ENCODE assay signal across 8 cellular contexts in genomic region chr6:188821-189655, GRCh38.
DNase-seq lines count a peak whose midpoint lies in the region; ATAC-seq and TF ChIP-seq lines count a peak whose summit lies in the region.

No MANE protein-coding gene starts in this region.

- POLR2A ChIA-PET in activated CD8-positive, alpha-beta T cell treated with anti-CD3 and anti-CD28 coated beads for 36 hours (lab: Charles Lee): interaction anchor here (0.6 to 9.6 kb wide), 17 partner anchors 9 to 310 kb away, joined by 3 to 116 read pairs (median 4); partner anchors contain the start of gene IRF4

- H3K4me3 Mint-ChIP-seq in activated CD8-positive, alpha-beta T cell treated with anti-CD3 and anti-CD28 coated beads for 36 hours: peak overlapping the region; percentile 9
- H3K4me3 Mint-ChIP-seq in effector memory CD8-positive, alpha-beta T cell: peak overlapping the region; percentile 53 to 72

- H3K9me3 Mint-ChIP-seq in activated CD8-positive, alpha-beta T cell treated with anti-CD3 and anti-CD28 coated beads for 36 hours: peaks cover 3% of the 10 kb centered on the region
- no peaks in the 10 kb centered on the region for H3K9me3 Mint-ChIP-seq in effector memory CD8-positive, alpha-beta T cell

- CTCF ChIA-PET in activated CD8-positive, alpha-beta T cell treated with anti-CD3 and anti-CD28 coated beads for 36 hours (lab: Charles Lee): interaction anchor here (0.7 to 4.3 kb wide), 34 partner anchors 9 to 401 kb away, joined by 3 to 30 read pairs (median 4); partner anchors contain the start of genes DUSP22 and IRF4

- peak overlapping the region; percentile 92 for H3K27ac Mint-ChIP-seq in activated CD8-positive, alpha-beta T cell treated with anti-CD3 and anti-CD28 coated beads for 36 hours
- H3K27ac Mint-ChIP-seq in effector memory CD8-positive, alpha-beta T cell: peak overlapping the region; percentile 95 to 98

- no peaks in the 10 kb centered on the region for H3K36me3 Mint-ChIP-seq in activated CD8-positive, alpha-beta T cell treated with anti-CD3 and anti-CD28 coated beads for 36 hours (ENCODE audit: low read depth)
- peaks cover 6% of the 10 kb centered on the region for H3K36me3 Mint-ChIP-seq in effector memory CD8-positive, alpha-beta T cell (ENCODE audit: insufficient read depth)

- H3K4me1 Mint-ChIP-seq in activated CD8-positive, alpha-beta T cell treated with anti-CD3 and anti-CD28 coated beads for 36 hours (ENCODE audit: low read depth): peaks cover 51% of the 10 kb centered on the region
- H3K4me1 Mint-ChIP-seq in effector memory CD8-positive, alpha-beta T cell (ENCODE audit: low read depth in 2 of 2): peaks cover 29 to 34% of the 10 kb centered on the region in 2 donors

- no peaks in the 10 kb centered on the region for H3K27me3 Mint-ChIP-seq in activated CD8-positive, alpha-beta T cell treated with anti-CD3 and anti-CD28 coated beads for 36 hours
- no peaks in the 10 kb centered on the region for H3K27me3 Mint-ChIP-seq in effector memory CD8-positive, alpha-beta T cell

- ATAC-seq in HG03354 (IDR thresholded peaks at IDR 0.05; ENCODE audit: poor library complexity, severe bottlenecking, unreplicated experiment): peak; percentile 69
- ATAC-seq in activated CD8-positive, alpha-beta T cell treated with anti-CD3 and anti-CD28 coated beads for 36 hours: peak; percentile 73
- peak; percentile 88 for ATAC-seq in effector memory CD8-positive, alpha-beta T cell (replicated peaks)

- DNase-seq in CD1c-positive myeloid dendritic cell (ENCODE audit: extremely low spot score) (peak; percentile 90), GM19240 (ENCODE audit: insufficient read length, low spot score) (peak; percentile 55), NCI-H748 treated with DMSO at 0.1 percent for 48 hours (lab: John Stamatoyannopoulos, UW) (peak; percentile 74), mesenteric fat pad (ENCODE audit: low spot score) (peak; percentile 90)
- DNase-seq in activated CD8-positive, alpha-beta T cell treated with anti-CD3 and anti-CD28 coated beads for 36 hours: peak; percentile 93
- DNase-seq in effector memory CD8-positive, alpha-beta T cell: peak; percentile 73 to 85 (median 78)
- peak; percentile 73 to 82 for DNase-seq in stimulated activated CD8-positive, alpha-beta memory T cell treated with anti-CD3 and anti-CD28 coated beads, Interleukin-2, amount 100 ng/mL, for 48 hours (ENCODE audit: low read depth in 2 of 2)

- intact Hi-C loops in activated CD8-positive, alpha-beta T cell treated with anti-CD3 and anti-CD28 coated beads for 36 hours (cut with micrococcal nuclease): loop anchor here (2.0 to 5.0 kb wide), 4 partner anchors 36 to 203 kb away; partner anchors contain the start of gene IRF4

- TF ChIP-seq CTCF in activated CD8-positive, alpha-beta T cell treated with anti-CD3 and anti-CD28 coated beads for 36 hours (IDR thresholded peaks at IDR 0.05): peak; percentile 93

Comparison
In these comparisons a context has a peak if more than half of its experiments do, and no peak if none do; other contexts are left out.
1. Peak in every context shown above with its lines: DNase-seq and ATAC-seq.